In the genomic region with DNA sequence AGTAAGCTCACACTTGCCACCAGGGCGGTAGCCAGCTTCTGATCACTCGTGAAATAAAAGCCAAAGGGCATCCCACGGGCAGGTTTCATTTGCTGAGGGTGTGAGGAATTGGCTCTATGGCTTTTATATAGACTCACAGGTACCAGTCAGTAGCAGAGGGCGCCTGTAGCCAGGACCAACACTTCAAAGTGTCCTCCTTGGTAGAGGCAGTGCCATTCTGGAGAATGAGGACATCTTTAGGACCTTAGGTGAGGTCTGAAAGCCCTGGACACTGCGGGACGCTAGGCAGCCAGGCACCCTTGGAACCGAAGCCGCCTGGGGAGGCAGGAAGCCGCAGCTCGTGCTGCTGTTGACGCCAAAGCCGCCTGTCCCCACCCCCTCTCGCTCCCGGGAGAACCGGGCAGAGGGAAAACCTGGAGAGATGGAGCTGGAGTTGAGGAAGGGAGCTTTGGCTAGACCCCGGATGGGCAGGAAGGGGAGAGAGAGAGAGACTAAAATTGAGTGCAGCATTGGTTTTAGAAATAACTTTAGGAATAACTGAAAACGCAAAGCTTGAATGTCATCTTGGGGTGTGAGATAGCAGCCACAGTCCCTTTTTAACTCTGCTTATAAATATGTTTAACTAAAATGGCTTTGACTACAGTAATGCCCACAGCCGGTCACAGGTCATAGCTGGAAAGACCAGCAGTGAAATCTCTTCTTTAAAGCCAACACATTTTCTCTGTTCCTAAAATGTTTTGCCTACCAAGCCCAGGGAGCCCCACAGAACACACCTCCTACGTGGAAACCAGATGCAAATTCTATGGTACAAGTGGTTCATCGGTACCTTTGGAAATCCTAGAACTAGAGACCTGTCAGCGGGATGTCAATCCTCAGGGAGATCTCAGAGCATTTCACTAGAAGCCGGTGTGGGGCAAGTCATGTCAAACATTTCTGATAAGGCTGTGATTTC, we compare ENCODE assay signal across 8 cellular contexts.
DNase-seq lines count a peak whose midpoint lies in the region; ATAC-seq and TF ChIP-seq lines count a peak whose summit lies in the region.

No MANE protein-coding gene starts in this region.

- in situ Hi-C loops in GM13976 (cut with MboI; ENCODE audit: low sequenced_read_pairs, unreplicated experiment): no loop called here

- H3K9me3 Mint-ChIP-seq in activated naive CD8-positive, alpha-beta T cell treated with anti-CD3 and anti-CD28 coated beads, Interleukin-2, amount 50 U/mL, for 24 hours: peaks cover 10% of the 10 kb centered on the region

- H3K4me3 Mint-ChIP-seq in activated naive CD8-positive, alpha-beta T cell treated with anti-CD3 and anti-CD28 coated beads, Interleukin-2, amount 50 U/mL, for 24 hours: no peak overlapping the region

- H3K4me1 Mint-ChIP-seq in activated naive CD8-positive, alpha-beta T cell treated with anti-CD3 and anti-CD28 coated beads, Interleukin-2, amount 50 U/mL, for 24 hours: peaks cover 11% of the 10 kb centered on the region

- intact Hi-C loops in Right ventricle myocardium superior (cut with DNase I): loop anchor here (10.0 kb wide), 1 partner anchor 127 kb away; a partner anchor contains a TSS

- peak; percentile 16 for DNase-seq in NCI-H2171 treated with DMSO at 0.1 percent for 48 hours (lab: John Stamatoyannopoulos, UW)
- no peak for DNase-seq in NCI-H2171 (lab: John Stamatoyannopoulos, UW)
- DNase-seq in NCI-H446 treated with DMSO at 0.1 percent for 48 hours (lab: John Stamatoyannopoulos, UW): peak; percentile 17
- DNase-seq in activated naive CD8-positive, alpha-beta T cell treated with anti-CD3 and anti-CD28 coated beads, Interleukin-2, amount 50 U/mL, for 24 hours: peak; percentile 50
- peak; percentile 84 for DNase-seq in Right ventricle myocardium superior
- peak in 54 of 56 donors; percentile 12 to 83 (median 66) for DNase-seq in nucleus accumbens (lab: John Stamatoyannopoulos, UW)
- DNase-seq in GM13976 (ENCODE audit: low spot score): no peak

- peak; percentile 49 for ATAC-seq in activated naive CD8-positive, alpha-beta T cell treated with anti-CD3 and anti-CD28 coated beads, Interleukin-2, amount 50 U/mL, for 24 hours
- ATAC-seq in Right ventricle myocardium superior (ENCODE audit: poor library complexity) (peak; percentile 98), HG02798 (IDR thresholded peaks at IDR 0.05; ENCODE audit: poor library complexity, unreplicated experiment) (no peak)

- H3K27ac Mint-ChIP-seq in activated naive CD8-positive, alpha-beta T cell treated with anti-CD3 and anti-CD28 coated beads, Interleukin-2, amount 50 U/mL, for 24 hours: no peak overlapping the region

- TF ChIP-seq CTCF in GM13976 (IDR thresholded peaks at IDR 0.05; ENCODE audit: borderline replicate concordance, control extremely low read depth, extremely low read depth, insufficient read depth, missing control alignments): no peak

- H3K27me3 Mint-ChIP-seq in activated naive CD8-positive, alpha-beta T cell treated with anti-CD3 and anti-CD28 coated beads, Interleukin-2, amount 50 U/mL, for 24 hours: peaks cover 59% of the 10 kb centered on the region

- no peaks in the 10 kb centered on the region for H3K36me3 Mint-ChIP-seq in activated naive CD8-positive, alpha-beta T cell treated with anti-CD3 and anti-CD28 coated beads, Interleukin-2, amount 50 U/mL, for 24 hours (ENCODE audit: low read depth)

Comparison
In these comparisons a context has a peak if more than half of its experiments do, and no peak if none do; other contexts are left out.
1. DNase-seq: peak in NCI-H2171 treated with DMSO at 0.1 percent for 48 hours (single experiment), NCI-H446 treated with DMSO at 0.1 percent for 48 hours (single experiment), activated naive CD8-positive, alpha-beta T cell treated with anti-CD3 and anti-CD28 coated beads, Interleukin-2, amount 50 U/mL, for 24 hours (single experiment), Right ventricle myocardium superior (single experiment) and nucleus accumbens (54 of 56); none in NCI-H2171 (single experiment) and GM13976 (single experiment).